ENCODE assay signal across 19 cellular contexts in genomic region chr20:57293998-57294397, GRCh38. TPM values are rescaled to one million over a fixed set of nuclear protein-coding genes. Genes with fewer than 3 reads are reported as not detected.
DNase-seq lines count a peak whose midpoint lies in the region; ATAC-seq and TF ChIP-seq lines count a peak whose summit lies in the region.
"Had no signal": no experiment of that assay in that cellular context is flagged by ENCODE, and none has a peak within 500 bp of the region (broad histone marks: within the 10 kb centered on the region; RNA-seq: fewer than 3 reads in every experiment).

No MANE protein-coding gene starts in this region.

- DNase-seq in Caco-2, result no peak
- no peak for DNase-seq in nephron progenitor cell
- DNase-seq in thyroid gland, result no peak
- DNase-seq in NCI-H2081 (lab: John Stamatoyannopoulos, UW), result no peak
- no peak for DNase-seq in esophagus muscularis mucosa (ENCODE audit: extremely low spot score)
- DNase-seq: 8988T; Calu3; CD4-positive, alpha-beta memory T cell; DMS79 treated with DMSO at 0.1 percent for 48 hours; GF-D8 had no signal

- H3K27me3 Mint-ChIP-seq in Caco-2 (ENCODE audit: insufficient read depth, unreplicated experiment) (no peaks in the 10 kb centered on the region), nephron progenitor cell (ENCODE audit: low read depth, poor library complexity) (peaks cover 26% of the 10 kb centered on the region)

- CTCF ChIA-PET in Caco-2 (lab: Charles Lee), result interaction anchor here (1.0 to 4.8 kb wide), 4 partner anchors 12 to 39 kb away, joined by 4 to 17 read pairs (median 10); partner anchors contain the start of gene SPO11

- H3K36me3 ChIP-seq in Caco-2 (ENCODE audit: control insufficient read depth, insufficient read depth, low read length), result no peaks in the 10 kb centered on the region
- no peaks in the 10 kb centered on the region for H3K36me3 ChIP-seq in ectodermal cell (ENCODE audit: control insufficient read depth, insufficient read depth, low read length)
- H3K36me3 ChIP-seq in thyroid gland, result no peaks in the 10 kb centered on the region
- no peaks in the 10 kb centered on the region for H3K36me3 ChIP-seq in esophagus muscularis mucosa
- H3K36me3 ChIP-seq: BLaER1, HAP-1 had no signal

- WGBS in ectodermal cell, 2 experiments, result 78 to 86% methylated on average over 7 of the region's 7 CpGs
- 82 to 89% methylated on average over 7 of the region's 7 CpGs for WGBS in thyroid gland, 2 donors
- 79% methylated on average over 5 of the region's 7 CpGs for WGBS in esophagus muscularis mucosa

- BruUV-seq in Caco-2 (replicated peaks; lab: Mats Ljungman, UMichigan), result no TSS peak

- H3K4me1 ChIP-seq in Caco-2 (peaks cover 68% of the 10 kb centered on the region), ectodermal cell (ENCODE audit: control insufficient read depth, insufficient read depth, low read length) (peaks cover 34% of the 10 kb centered on the region), thyroid gland (peaks cover 19 to 32% of the 10 kb centered on the region in 2 donors), esophagus muscularis mucosa (peaks cover 0 to 10% (median 9%) of the 10 kb centered on the region in 4 donors)

- H3K4me1 Mint-ChIP-seq in Caco-2 (ENCODE audit: low read depth, unreplicated experiment), result peaks cover 46% of the 10 kb centered on the region
- peaks cover 53% of the 10 kb centered on the region for H3K4me1 Mint-ChIP-seq in nephron progenitor cell
- H3K4me1 Mint-ChIP-seq: CD14-positive monocyte; CD4-positive, alpha-beta memory T cell had no signal

- H3K4me3 ChIP-seq in Caco-2 (ENCODE audit: low read depth, low read length) (no peak overlapping the region), ectodermal cell (ENCODE audit: insufficient read depth, low read depth, low read length) (no peak overlapping the region), thyroid gland (replicated peaks in 1 of 3) (no peak overlapping the region), esophagus muscularis mucosa (no peak overlapping the region)
- H3K4me3 ChIP-seq: BLaER1, HAP-1 had no signal

- ATAC-seq in GM21526 (IDR thresholded peaks at IDR 0.05; ENCODE audit: low FRiP score, unreplicated experiment), result no peak

- peak overlapping the region; percentile 92 for H3K27ac Mint-ChIP-seq in Caco-2 (ENCODE audit: unreplicated experiment)
- no peak overlapping the region for H3K27ac Mint-ChIP-seq in nephron progenitor cell
- H3K27ac Mint-ChIP-seq: CD14-positive monocyte; CD4-positive, alpha-beta memory T cell had no signal

- no peaks in the 10 kb centered on the region for H3K36me3 Mint-ChIP-seq in Caco-2 (ENCODE audit: insufficient read depth, unreplicated experiment)
- no peaks in the 10 kb centered on the region for H3K36me3 Mint-ChIP-seq in nephron progenitor cell (ENCODE audit: low read depth)
- H3K36me3 Mint-ChIP-seq: CD14-positive monocyte; CD4-positive, alpha-beta memory T cell had no signal

- H3K9me3 ChIP-seq in Caco-2, result no peaks in the 10 kb centered on the region
- no peaks in the 10 kb centered on the region for H3K9me3 ChIP-seq in ectodermal cell (ENCODE audit: control insufficient read depth, low read length)
- H3K9me3 ChIP-seq in thyroid gland, result no peaks in the 10 kb centered on the region
- H3K9me3 ChIP-seq in esophagus muscularis mucosa, result no peaks in the 10 kb centered on the region
- H3K9me3 ChIP-seq: BLaER1, HAP-1 had no signal

- TF ChIP-seq EP300 in esophagus muscularis mucosa (IDR thresholded peaks at IDR 0.05), result no peak

- H3K27ac ChIP-seq in ectodermal cell (ENCODE audit: insufficient read depth, low read depth, low read length, poor library complexity, severe bottlenecking) (peak overlapping the region; percentile 33), thyroid gland (peak overlapping the region in 2 of 3 donors; percentile 10 to 31), esophagus muscularis mucosa (replicated peaks in 1 of 4) (no peak overlapping the region)
- H3K27ac ChIP-seq: BLaER1 had no signal

- H3K27me3 ChIP-seq in Caco-2 (replicated peaks; ENCODE audit: control insufficient read depth, insufficient read depth, low read length) (no peaks in the 10 kb centered on the region), ectodermal cell (ENCODE audit: control insufficient read depth, insufficient read depth, low read length, poor library complexity, severe bottlenecking) (no peaks in the 10 kb centered on the region), thyroid gland (no peaks in the 10 kb centered on the region), esophagus muscularis mucosa (peaks cover 0 to 27% (median 0%) of the 10 kb centered on the region in 4 donors)
- H3K27me3 ChIP-seq: BLaER1 had no signal

- POLR2A ChIA-PET in Caco-2 (lab: Charles Lee), result interaction anchor here (2.7 kb wide), 1 partner anchor 12 kb away, joined by 32 read pairs; no protein-coding TSS in a partner anchor

- intact Hi-C loops in Caco-2 (cut with micrococcal nuclease; ENCODE audit: unreplicated experiment) (loop anchor here (1.0 kb wide), 3 partner anchors 12 to 38 kb away; no protein-coding TSS in a partner anchor), thyroid gland (cut with DNase I) (no loop called here), esophagus muscularis mucosa (cut with DNase I) (no loop called here)

- H3K4me3 Mint-ChIP-seq in Caco-2 (ENCODE audit: unreplicated experiment) (no peak overlapping the region), nephron progenitor cell (peak overlapping the region; percentile 2)
- H3K4me3 Mint-ChIP-seq: CD14-positive monocyte; CD4-positive, alpha-beta memory T cell had no signal

- TF ChIP-seq POLR2A in thyroid gland (IDR thresholded peaks at IDR 0.05) (no peak), esophagus muscularis mucosa (IDR thresholded peaks at IDR 0.05; ENCODE audit: low read depth) (no peak)

- TF ChIP-seq CTCF in Caco-2 (IDR thresholded peaks at IDR 0.05; ENCODE audit: insufficient read depth in 1 of 2, low read depth in 1 of 2, low read length in 1 of 2, severe bottlenecking in 1 of 2, unreplicated experiment in 1 of 2) (no peak), nephron progenitor cell (IDR thresholded peaks at IDR 0.05) (no peak), thyroid gland (IDR thresholded peaks at IDR 0.05) (no peak), esophagus muscularis mucosa (IDR thresholded peaks at IDR 0.05) (no peak)

- no peaks in the 10 kb centered on the region for H3K9me3 Mint-ChIP-seq in Caco-2 (ENCODE audit: unreplicated experiment)
- H3K9me3 Mint-ChIP-seq in nephron progenitor cell, result no peaks in the 10 kb centered on the region

RNA-seq across cellular contexts. Expression of gene BMP7, which starts 27.6 kb away (rescaled TPM):
- 266 and 317 TPM in 2 replicates for total RNA-seq in Caco-2 (2022)
- 24.1 TPM for polyA plus RNA-seq in ectodermal cell (2013, experiment 1 of 4)
- 23.1 TPM for polyA plus RNA-seq in ectodermal cell (2013, experiment 2 of 4)
- polyA plus RNA-seq in ectodermal cell (2013, experiment 3 of 4), result 21.6 TPM
- 23.3 TPM for polyA plus RNA-seq in ectodermal cell (2013, experiment 4 of 4)
- 100 to 1,000 TPM in 1 of 4 donors, 10 to 100 TPM in 3; 34.0 to 113 (median 80.2) TPM for total RNA-seq in thyroid gland
- 1 to 10 TPM; 4.6 to 7.1 (median 5.6) TPM for total RNA-seq in esophagus muscularis mucosa
- total RNA-seq: Calu3; CD4-positive, alpha-beta memory T cell; HT-29 had no signal
- polyA plus RNA-seq: AG04450; CD14-positive monocyte; CD4-positive, alpha-beta memory T cell had no signal

RNA-seq across cellular contexts. Expression of gene SPO11, which starts 35.6 kb away (rescaled TPM):
- total RNA-seq in Caco-2 (2022) (not detected in 2 replicates), thyroid gland (not detected), esophagus muscularis mucosa (not detected)
- polyA plus RNA-seq in ectodermal cell (2013, experiment 1 of 4), result not detected
- polyA plus RNA-seq in ectodermal cell (2013, experiment 2 of 4), result not detected
- not detected for polyA plus RNA-seq in ectodermal cell (2013, experiment 3 of 4)
- polyA plus RNA-seq in ectodermal cell (2013, experiment 4 of 4), result not detected
- total RNA-seq: A673; Calu3; CD4-positive, alpha-beta memory T cell; H4; HT-29 had no signal
- polyA plus RNA-seq: AG04450; CD14-positive monocyte; CD4-positive, alpha-beta memory T cell had no signal

RNA-seq across cellular contexts. Expression of gene RAE1, which starts 57.1 kb away (rescaled TPM):
- total RNA-seq in Caco-2 (2022), result 133 and 138 TPM in 2 replicates
- polyA plus RNA-seq in ectodermal cell (2013, experiment 1 of 4), result 54.2 TPM
- polyA plus RNA-seq in ectodermal cell (2013, experiment 2 of 4), result 56.6 TPM
- 45.7 TPM for polyA plus RNA-seq in ectodermal cell (2013, experiment 3 of 4)
- 52.8 TPM for polyA plus RNA-seq in ectodermal cell (2013, experiment 4 of 4)
- 10 to 100 TPM; 17.5 to 26.4 (median 22.3) TPM for total RNA-seq in thyroid gland
- 10 to 100 TPM; 15.0 to 24.1 (median 21.5) TPM for total RNA-seq in esophagus muscularis mucosa

Comparison
In these comparisons a context has a peak if more than half of its experiments do, and no peak if none do; other contexts are left out.
1. H3K27ac ChIP-seq: peak in ectodermal cell (single experiment) and thyroid gland (2 of 3); none in esophagus muscularis mucosa (0 of 4).
2. RNA of gene BMP7, which starts 27.6 kb away (total RNA-seq): 266 to 317 TPM in Caco-2 and 34.0 to 113 TPM in thyroid gland; 4.6 to 7.1 TPM in esophagus muscularis mucosa; every median in the first group is over 4 times any median in the second.